1 cellular context compared by ENCODE assay signal in the genomic region with DNA sequence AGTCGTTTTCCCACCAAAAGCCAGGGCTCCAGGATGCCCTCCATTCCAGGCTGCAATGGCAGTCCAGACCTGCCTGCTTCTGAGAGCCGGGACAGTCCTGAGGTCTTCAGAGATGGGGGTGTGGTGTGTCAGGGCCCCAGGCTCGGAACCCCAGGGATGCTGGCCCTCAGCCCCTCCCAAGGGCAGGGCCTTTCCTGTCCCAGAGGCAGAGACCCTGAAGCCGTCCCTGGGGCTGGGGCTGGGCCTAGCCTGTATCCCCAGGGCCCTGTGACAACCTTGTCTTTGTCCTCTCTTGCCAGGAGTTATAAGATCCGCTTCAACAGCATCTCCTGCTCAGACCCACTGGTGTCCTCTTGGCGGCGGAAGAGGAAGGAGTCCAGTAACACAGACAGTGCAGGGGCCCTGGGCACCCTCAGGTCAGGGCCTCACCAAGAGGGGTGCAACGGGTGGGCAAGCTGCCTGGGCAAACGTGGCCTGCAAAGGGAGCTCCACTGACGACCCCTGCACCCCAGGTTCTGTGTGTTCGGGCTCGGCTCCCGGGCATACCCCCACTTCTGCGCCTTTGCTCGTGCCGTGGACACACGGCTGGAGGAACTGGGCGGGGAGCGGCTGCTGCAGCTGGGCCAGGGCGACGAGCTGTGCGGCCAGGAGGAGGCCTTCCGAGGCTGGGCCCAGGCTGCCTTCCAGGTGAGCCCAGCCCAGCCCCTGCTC.
A peak's percentile ranks its signal among the peaks of the same experiment; 100 is the strongest.
TF ChIP-seq lines count a peak whose summit lies in the region.

No MANE protein-coding gene starts in this region.

TF ChIP-seq in K562, 482 proteins besides CTCF, POLR2A, EP300 and RAD21:
- TF ChIP-seq NELFE (IDR thresholded peaks at IDR 0.05; ENCODE audit: insufficient read depth, insufficient read length), result no peak
- TF ChIP-seq SMARCB1 (IDR thresholded peaks at IDR 0.05; ENCODE audit: insufficient read length, low read depth), result no peak
- TF ChIP-seq, protein P1, sequence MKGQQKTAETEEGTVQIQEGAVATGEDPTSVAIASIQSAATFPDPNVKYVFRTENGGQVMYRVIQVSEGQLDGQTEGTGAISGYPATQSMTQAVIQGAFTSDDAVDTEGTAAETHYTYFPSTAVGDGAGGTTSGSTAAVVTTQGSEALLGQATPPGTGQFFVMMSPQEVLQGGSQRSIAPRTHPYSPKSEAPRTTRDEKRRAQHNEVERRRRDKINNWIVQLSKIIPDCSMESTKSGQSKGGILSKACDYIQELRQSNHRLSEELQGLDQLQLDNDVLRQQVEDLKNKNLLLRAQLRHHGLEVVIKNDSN (CRISPR knock-in tag; IDR thresholded peaks at IDR 0.05), result peak; percentile 27; the same call in 1 of the 2 replicates
- no peak for TF ChIP-seq CHD4 (IDR thresholded peaks at IDR 0.05; ENCODE audit: insufficient read depth, insufficient replicate concordance, low read depth, low read length, poor library complexity, severe bottlenecking)
- TF ChIP-seq RBM14 (IDR thresholded peaks at IDR 0.05; ENCODE audit: borderline replicate concordance, insufficient read depth, low read depth, low read length), result 0 out of 2 replicates have a peak, but pooled peaks have one; percentile 66
- TF ChIP-seq RBFOX2 (IDR thresholded peaks at IDR 0.05; ENCODE audit: low read depth, low read length), result peak; percentile 27; the same call in 1 of the 2 replicates
